ENCODE assay signal across 23 cellular contexts in genomic region chr2:240346015-240346752, GRCh38.
DNase-seq lines count a peak whose midpoint lies in the region; ATAC-seq, FAIRE-seq and TF ChIP-seq lines count a peak whose summit lies in the region.
"Had no signal": no experiment of that assay in that cellular context is flagged by ENCODE, and none has a peak within 500 bp of the region (broad histone marks: within the 10 kb centered on the region; RNA-seq: fewer than 3 reads in every experiment).

No MANE protein-coding gene starts in this region.

- no peak overlapping the region for H3K4me2 ChIP-seq in osteoblast (ENCODE audit: insufficient read depth, low read length)
- H3K4me2 ChIP-seq: A549 had no signal

- no peak overlapping the region for H3K4me3 ChIP-seq in osteoblast (ENCODE audit: insufficient read depth, low read length)
- H3K4me3 ChIP-seq: A549, HAP-1 had no signal

- H3K4me1 Mint-ChIP-seq in stimulated activated naive CD8-positive, alpha-beta T cell treated with anti-CD3 and anti-CD28 coated beads, Interleukin-15, amount 100 ng/mL, for 72 hours, result no peaks in the 10 kb centered on the region
- no peaks in the 10 kb centered on the region for H3K4me1 Mint-ChIP-seq in chondrocyte (ENCODE audit: low read depth)

- no peak for DNase-seq in stimulated activated naive CD8-positive, alpha-beta T cell treated with anti-CD3 and anti-CD28 coated beads, Interleukin-15, Interleukin-2, amounts not matched to agents 100 U/mL and 50 U/mL, for 24 hours
- no peak for DNase-seq in stimulated activated naive CD8-positive, alpha-beta T cell treated with anti-CD3 and anti-CD28 coated beads, Interleukin-15, amount 100 ng/mL, for 72 hours
- DNase-seq in chondrocyte (ENCODE audit: low spot score) (peak; percentile 79), osteoblast (ENCODE audit: insufficient read length, low spot score, missing footprints) (peak; percentile 62), urothelium cell line (ENCODE audit: low spot score) (no peak), kidney tubule cell (ENCODE audit: low spot score) (no peak)
- no peak for DNase-seq in activated CD8-positive, alpha-beta memory T cell treated with anti-CD3 and anti-CD28 coated beads for 24 hours
- DNase-seq: CD8-positive, alpha-beta T cell; COR-L47; DMS153; DND-41; GDM1 had no signal

- peaks cover 9% of the 10 kb centered on the region for H3K9me3 ChIP-seq in osteoblast (ENCODE audit: low read depth, low read length)
- H3K9me3 ChIP-seq: HAP-1 had no signal

- no peak overlapping the region for H2AFZ ChIP-seq in osteoblast (ENCODE audit: low read length)

- no peaks in the 10 kb centered on the region for H4K20me1 ChIP-seq in osteoblast (ENCODE audit: insufficient read depth, low read length)

- H3K27me3 ChIP-seq in osteoblast (ENCODE audit: insufficient read depth, low read length), result peaks cover 3% of the 10 kb centered on the region
- H3K27me3 ChIP-seq: BE2C had no signal

- no peak overlapping the region for H3K27ac ChIP-seq in osteoblast (ENCODE audit: low read depth, low read length)
- H3K27ac ChIP-seq: A549, C4-2B had no signal

- peaks cover 27% of the 10 kb centered on the region for H3K27me3 Mint-ChIP-seq in stimulated activated naive CD8-positive, alpha-beta T cell treated with anti-CD3 and anti-CD28 coated beads, Interleukin-15, amount 100 ng/mL, for 72 hours
- H3K27me3 Mint-ChIP-seq in chondrocyte (ENCODE audit: low read depth), result peaks cover 6% of the 10 kb centered on the region

- FAIRE-seq in urothelium cell line (lab: Jason Lieb, UNC), result peak; percentile 55
- FAIRE-seq: A549, D721Med, GM12892, GM19239, H1, HepG2, HTR-8/SVneo had no signal

- H3K4me1 ChIP-seq in osteoblast (ENCODE audit: insufficient read depth, low read length), result no peaks in the 10 kb centered on the region
- H3K4me1 ChIP-seq: A549, HAP-1 had no signal

- H3K9me3 Mint-ChIP-seq in stimulated activated naive CD8-positive, alpha-beta T cell treated with anti-CD3 and anti-CD28 coated beads, Interleukin-15, amount 100 ng/mL, for 72 hours, result peaks cover 0 to 10% of the 10 kb centered on the region in 2 donors
- peaks cover 20% of the 10 kb centered on the region for H3K9me3 Mint-ChIP-seq in chondrocyte (ENCODE audit: low read depth)

- peak; percentile 16 for ATAC-seq in stimulated activated naive CD8-positive, alpha-beta T cell treated with anti-CD3 and anti-CD28 coated beads, Interleukin-15, Interleukin-2, amounts not matched to agents 100 U/mL and 50 U/mL, for 24 hours
- no peak for ATAC-seq in stimulated activated naive CD8-positive, alpha-beta T cell treated with anti-CD3 and anti-CD28 coated beads, Interleukin-15, amount 100 ng/mL, for 72 hours
- ATAC-seq in HG03045 (IDR thresholded peaks at IDR 0.05; ENCODE audit: unreplicated experiment), result no peak
- ATAC-seq: A549; CD8-positive, alpha-beta T cell; HepG2 had no signal

- no peaks in the 10 kb centered on the region for H3K79me2 ChIP-seq in osteoblast (ENCODE audit: insufficient read depth, low read length)

- TF ChIP-seq CTCF in chondrocyte (IDR thresholded peaks at IDR 0.05), result no peak
- TF ChIP-seq CTCF in osteoblast (IDR thresholded peaks at IDR 0.05; ENCODE audit: extremely low read depth, low read depth, low read length), result no peak

- no peak overlapping the region for H3K4me3 Mint-ChIP-seq in stimulated activated naive CD8-positive, alpha-beta T cell treated with anti-CD3 and anti-CD28 coated beads, Interleukin-15, amount 100 ng/mL, for 72 hours
- H3K4me3 Mint-ChIP-seq in chondrocyte (ENCODE audit: unreplicated experiment), result no peak overlapping the region
- H3K4me3 Mint-ChIP-seq: CD8-positive, alpha-beta T cell had no signal

- no peaks in the 10 kb centered on the region for H3K36me3 Mint-ChIP-seq in chondrocyte (ENCODE audit: low read depth)
- H3K36me3 Mint-ChIP-seq: CD8-positive, alpha-beta T cell had no signal

- no peak overlapping the region for H3K27ac Mint-ChIP-seq in stimulated activated naive CD8-positive, alpha-beta T cell treated with anti-CD3 and anti-CD28 coated beads, Interleukin-15, amount 100 ng/mL, for 72 hours
- H3K27ac Mint-ChIP-seq in chondrocyte (ENCODE audit: unreplicated experiment), result no peak overlapping the region
- H3K27ac Mint-ChIP-seq: CD8-positive, alpha-beta T cell had no signal

- no peaks in the 10 kb centered on the region for H3K36me3 ChIP-seq in osteoblast (ENCODE audit: insufficient read depth, low read length)
- H3K36me3 ChIP-seq: BE2C, HAP-1 had no signal

Comparison
In these comparisons a context has a peak if more than half of its experiments do, and no peak if none do; other contexts are left out.
1. DNase-seq: peak in chondrocyte (single experiment) and osteoblast (single experiment); none in stimulated activated naive CD8-positive, alpha-beta T cell treated with anti-CD3 and anti-CD28 coated beads, Interleukin-15, Interleukin-2, amounts not matched to agents 100 U/mL and 50 U/mL, for 24 hours (single experiment), stimulated activated naive CD8-positive, alpha-beta T cell treated with anti-CD3 and anti-CD28 coated beads, Interleukin-15, amount 100 ng/mL, for 72 hours (0 of 2), urothelium cell line (single experiment), activated CD8-positive, alpha-beta memory T cell treated with anti-CD3 and anti-CD28 coated beads for 24 hours (single experiment) and kidney tubule cell (single experiment).